ENCODE assay signal across 18 cellular contexts in the genomic region with DNA sequence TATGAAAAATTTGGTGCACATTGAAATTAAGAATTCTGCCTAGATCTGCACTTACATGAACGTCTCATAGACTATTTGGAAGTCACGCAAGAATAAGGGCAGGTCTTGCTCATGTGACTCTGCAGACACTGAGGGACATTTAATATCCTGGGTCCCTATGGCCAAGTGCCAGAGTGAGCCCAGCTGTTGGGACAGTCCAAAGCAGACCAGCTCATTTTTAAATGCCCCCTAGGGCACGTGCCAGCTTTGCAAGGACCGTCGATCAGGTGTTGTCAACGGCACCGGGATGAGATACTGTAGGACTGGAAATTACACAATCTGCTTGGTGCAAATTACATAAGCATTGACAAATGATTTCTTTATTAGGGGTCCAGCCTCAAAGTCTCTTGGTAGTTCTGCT.
"Had no signal": no experiment of that assay in that cellular context is flagged by ENCODE, and none has a peak within 500 bp of the region (broad histone marks: within the 10 kb centered on the region; RNA-seq: fewer than 3 reads in every experiment).

No MANE protein-coding gene starts in this region.

- FAIRE-seq: kidney, pancreas, urothelium cell line had no signal

- H3K27ac Mint-ChIP-seq: immature natural killer cell, progenitor cell of endocrine pancreas had no signal

- DNase-seq: cortex of kidney; dorsolateral prefrontal cortex; effector memory CD4-positive, alpha-beta T cell; gastrocnemius medialis; glutamatergic neuron; immature natural killer cell; kidney; left cardiac atrium; mammary epithelial cell; mucosa of descending colon; naive thymus-derived CD8-positive, alpha-beta T cell; right cardiac atrium; stimulated activated CD4-positive, alpha-beta T cell treated with anti-CD3 and anti-CD28 coated beads, Interleukin-2, amount 100 ng/mL, for 48 hours; stimulated activated naive CD4-positive, alpha-beta T cell treated with Interleukin-2 at 50 U/mL for 16 hours; trophoblast cell had no signal

- H3K9me3 Mint-ChIP-seq: naive thymus-derived CD8-positive, alpha-beta T cell had no signal

- H3K36me3 Mint-ChIP-seq: immature natural killer cell; naive thymus-derived CD8-positive, alpha-beta T cell had no signal

- H3K4me3 Mint-ChIP-seq: immature natural killer cell; naive thymus-derived CD8-positive, alpha-beta T cell had no signal
